9 cellular contexts compared by ENCODE assay signal in the genomic region with DNA sequence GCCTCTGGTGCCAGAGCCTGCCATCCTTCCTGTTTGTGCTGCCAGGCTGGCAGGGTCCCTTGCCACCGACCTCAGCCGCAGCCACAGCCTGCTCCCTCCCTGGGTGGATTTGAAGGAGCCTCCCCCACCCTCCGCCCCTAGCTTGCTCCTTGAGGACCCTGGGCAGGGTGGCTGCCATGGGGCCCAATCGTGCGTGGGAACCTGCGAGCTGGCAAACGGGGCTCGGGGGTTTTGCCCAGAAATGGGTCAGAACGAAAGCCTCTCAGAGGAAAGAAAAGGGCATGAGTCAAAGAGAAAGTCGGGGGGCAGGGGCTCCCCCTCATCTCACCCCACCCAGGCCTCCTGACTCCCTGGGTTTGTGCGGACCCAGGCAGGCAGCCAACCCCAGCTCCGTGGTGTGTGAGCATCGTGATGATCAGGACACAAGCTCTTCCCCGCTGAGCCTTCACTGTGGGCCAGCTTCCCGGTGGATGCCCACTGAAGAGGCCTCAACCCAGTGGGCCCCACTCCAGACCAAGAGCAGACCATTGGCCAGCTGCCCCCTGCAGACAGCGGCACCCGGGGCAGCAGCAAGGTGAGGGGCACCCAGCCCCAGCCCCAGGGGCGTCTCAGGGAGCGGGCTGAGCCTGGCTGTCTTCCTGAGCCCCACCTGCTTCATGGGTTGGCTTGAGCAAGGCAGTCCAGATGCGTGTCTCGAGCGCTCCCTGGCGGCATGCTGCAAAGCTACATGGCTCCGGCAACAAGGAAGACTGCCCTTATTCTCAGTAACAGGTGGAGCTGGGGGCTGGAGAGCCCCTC. TPM values are rescaled to one million over a fixed set of nuclear protein-coding genes. Genes with fewer than 3 reads are reported as not detected.
A peak's percentile ranks its signal among the peaks of the same experiment; 100 is the strongest.
DNase-seq lines count a peak whose midpoint lies in the region; ATAC-seq and TF ChIP-seq lines count a peak whose summit lies in the region.
"Had no signal": no experiment of that assay in that cellular context is flagged by ENCODE, and none has a peak within 500 bp of the region (broad histone marks: within the 10 kb centered on the region; RNA-seq: fewer than 3 reads in every experiment).

No MANE protein-coding gene starts in this region.

- no peaks in the 10 kb centered on the region for H3F3A ChIP-seq in DOHH2 (ENCODE audit: control insufficient read depth, insufficient read depth)

- ATAC-seq in HG02610 (IDR thresholded peaks at IDR 0.05; ENCODE audit: unreplicated experiment) (peak; percentile 63), GM18858 (IDR thresholded peaks at IDR 0.05; ENCODE audit: unreplicated experiment) (no peak)

- no peak overlapping the region for H3K27ac ChIP-seq in DOHH2 (ENCODE audit: low read depth, low read length)

- H3K9me3 Mint-ChIP-seq in MCF 10A (ENCODE audit: unreplicated experiment): no peaks in the 10 kb centered on the region

- intact Hi-C loops in MCF 10A (cut with micrococcal nuclease): loop anchor here (1.0 to 2.0 kb wide), 3 partner anchors 87 to 248 kb away; a partner anchor contains a TSS

- BruUV-seq in MCF 10A (replicated peaks; lab: Mats Ljungman, UMichigan): no TSS peak

- peak; percentile 57 for DNase-seq in NCI-H226
- peak; percentile 81 for DNase-seq in MCF 10A (ENCODE audit: unreplicated experiment)
- DNase-seq in iris pigment epithelial cell (ENCODE audit: low read depth): peak; percentile 79
- peak; percentile 66 to 86 for DNase-seq in stimulated activated CD4-positive, alpha-beta T cell treated with anti-CD3 and anti-CD28 coated beads, Interleukin-12 subunit alpha, Interleukin-12 subunit beta, amount 100 ng/mL, for 24 hours (ENCODE audit: low read depth in 2 of 2)

- H3K4me3 Mint-ChIP-seq in MCF 10A (ENCODE audit: unreplicated experiment): peak overlapping the region; percentile 25

- H3K27ac Mint-ChIP-seq in MCF 10A (ENCODE audit: low read depth, unreplicated experiment): no peak overlapping the region

- H3K27me3 ChIP-seq in DOHH2 (ENCODE audit: control insufficient read depth, low read length): peaks cover 45% of the 10 kb centered on the region

- no peak overlapping the region; the same call in 1 of the 2 replicates for H3K4me2 ChIP-seq in DOHH2 (ENCODE audit: low read length)

- TF ChIP-seq CTCF in DOHH2 (IDR thresholded peaks at IDR 0.05; ENCODE audit: low read depth, low read length, poor library complexity, severe bottlenecking) (peak; percentile 94), WI38 (IDR thresholded peaks at IDR 0.05; ENCODE audit: low read depth, low read length) (peak; percentile 90), MCF 10A (IDR thresholded peaks at IDR 0.05; ENCODE audit: unreplicated experiment) (peak; percentile 87)

- H3K4me1 Mint-ChIP-seq in MCF 10A (ENCODE audit: insufficient read depth, unreplicated experiment): no peaks in the 10 kb centered on the region

- no peak overlapping the region for H3K4me3 ChIP-seq in DOHH2 (ENCODE audit: low read length)
- H3K4me3 ChIP-seq in WI38 (ENCODE audit: low read depth, low read length): no peak overlapping the region

- CTCF ChIA-PET in MCF 10A (lab: Yijun Ruan, JAX): interaction anchor here (0.5 to 3.1 kb wide), 40 partner anchors 9 to 519 kb away, joined by 3 to 27 read pairs (median 4); a partner anchor contains a TSS

- peaks cover 11% of the 10 kb centered on the region for H3K36me3 Mint-ChIP-seq in MCF 10A (ENCODE audit: insufficient read depth, unreplicated experiment)

- H3K27me3 Mint-ChIP-seq in MCF 10A (ENCODE audit: insufficient read depth, unreplicated experiment): no peaks in the 10 kb centered on the region

- H3K36me3 ChIP-seq in DOHH2 (ENCODE audit: control insufficient read depth, low read length): no peaks in the 10 kb centered on the region

- H3K4me1 ChIP-seq in DOHH2 (ENCODE audit: control insufficient read depth, low read length): peaks cover 35% of the 10 kb centered on the region

- POLR2A ChIA-PET in MCF 10A (lab: Yijun Ruan, JAX): interaction anchor here (0.8 to 1.5 kb wide), 10 partner anchors 8 to 235 kb away, joined by 3 to 5 read pairs (median 4); a partner anchor contains a TSS

- H3K79me2 ChIP-seq in DOHH2 (ENCODE audit: control insufficient read depth, low read length): no peaks in the 10 kb centered on the region

- H3K9me3 ChIP-seq in DOHH2 (ENCODE audit: control insufficient read depth, insufficient read depth, low read length): no peaks in the 10 kb centered on the region

- H4K20me1 ChIP-seq in DOHH2 (ENCODE audit: control insufficient read depth, insufficient read depth, low read depth, low read length): 0 out of 2 replicates have a peak, but pooled peaks cover 3% of the 10 kb centered on the region

- no peaks in the 10 kb centered on the region for H3K9me2 ChIP-seq in DOHH2 (replicated peaks; ENCODE audit: control insufficient read depth, low read length)

RNA-seq across cellular contexts. Expression of a gene that starts 3.0 kb away (rescaled TPM):
- 0.12 TPM in 1 of 2 replicates, not detected in the other for total RNA-seq in MCF 10A (2022)
- total RNA-seq: glomerular endothelial cell had no signal

RNA-seq across cellular contexts. Expression of a gene that starts 6.9 kb away (rescaled TPM):
- total RNA-seq in MCF 10A (2022): 20.0 and 21.7 TPM in 2 replicates

RNA-seq across cellular contexts. Expression of a gene that starts 11.1 kb away (rescaled TPM):
- 161 and 171 TPM in 2 replicates for total RNA-seq in MCF 10A (2022)

RNA-seq across cellular contexts. Expression of a gene that starts 19.0 kb away (rescaled TPM):
- total RNA-seq in MCF 10A (2022): 13.4 and 31.5 TPM in 2 replicates
- total RNA-seq: glomerular endothelial cell had no signal

RNA-seq across cellular contexts. Expression of a gene that starts 35.4 kb away (rescaled TPM):
- total RNA-seq in MCF 10A (2022): 5.7 and 15.7 TPM in 2 replicates
